Comparison of ENCODE assay signal across 15 cellular contexts in the genomic region with DNA sequence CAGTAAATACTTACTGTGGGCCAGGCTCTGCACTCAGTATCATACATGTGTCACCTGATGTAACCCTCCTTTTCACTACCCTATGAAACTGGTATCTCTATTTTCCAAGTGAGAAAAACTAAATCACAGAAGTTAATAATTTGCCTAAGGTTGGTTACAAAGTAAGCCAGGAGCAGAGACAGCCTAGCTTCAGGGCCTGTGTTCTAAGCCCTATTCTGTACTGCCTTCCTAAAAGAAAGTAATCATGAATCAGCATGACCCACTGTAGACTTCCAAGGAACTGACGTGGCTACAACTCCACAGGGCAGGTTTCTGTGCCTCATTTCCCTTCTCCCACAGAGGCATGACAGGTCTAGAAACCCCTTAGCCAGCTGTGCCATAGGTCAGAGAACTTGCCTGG. TPM values are rescaled to one million over a fixed set of nuclear protein-coding genes. Genes with fewer than 3 reads are reported as not detected.
DNase-seq lines count a peak whose midpoint lies in the region; ATAC-seq, FAIRE-seq and TF ChIP-seq lines count a peak whose summit lies in the region.
"Had no signal": no experiment of that assay in that cellular context is flagged by ENCODE, and none has a peak within 500 bp of the region (broad histone marks: within the 10 kb centered on the region; RNA-seq: fewer than 3 reads in every experiment).

No MANE protein-coding gene starts in this region.

- H3K79me2 ChIP-seq in astrocyte (ENCODE audit: insufficient read depth, low read length): peaks cover 25% of the 10 kb centered on the region

- peaks cover 18% of the 10 kb centered on the region for H4K20me1 ChIP-seq in astrocyte (ENCODE audit: insufficient read depth, low read length)

- H3K27me3 Mint-ChIP-seq in Calu3 (ENCODE audit: unreplicated experiment): no peaks in the 10 kb centered on the region
- H3K27me3 Mint-ChIP-seq in astrocyte (ENCODE audit: low read depth, unreplicated experiment): no peaks in the 10 kb centered on the region

- no peaks in the 10 kb centered on the region for H3K9me3 ChIP-seq in astrocyte (ENCODE audit: insufficient read depth, low read depth, low read length)
- H3K9me3 ChIP-seq in WERI-Rb-1 (ENCODE audit: severe bottlenecking): no peaks in the 10 kb centered on the region
- H3K9me3 ChIP-seq: ascending aorta, BLaER1, esophagus squamous epithelium, lower lobe of right lung, tibial nerve had no signal

- no peaks in the 10 kb centered on the region for H3K27me3 ChIP-seq in astrocyte (ENCODE audit: insufficient read depth, low read length)
- no peaks in the 10 kb centered on the region for H3K27me3 ChIP-seq in WERI-Rb-1 (ENCODE audit: insufficient read depth, low read depth, severe bottlenecking)
- H3K27me3 ChIP-seq: ascending aorta, BLaER1, esophagus squamous epithelium, tibial nerve had no signal

- intact Hi-C loops in Calu3 (cut with micrococcal nuclease; ENCODE audit: unreplicated experiment): loop anchor here (10.0 kb wide), 1 partner anchor 60 kb away; no protein-coding TSS in a partner anchor

- no peak overlapping the region for H2AFZ ChIP-seq in astrocyte (ENCODE audit: low read depth, low read length)

- peak overlapping the region; percentile 66 for H3K27ac Mint-ChIP-seq in Calu3 (ENCODE audit: unreplicated experiment)
- peak overlapping the region; percentile 69 for H3K27ac Mint-ChIP-seq in astrocyte (ENCODE audit: unreplicated experiment)

- peaks cover 8% of the 10 kb centered on the region for H3K4me1 ChIP-seq in astrocyte (ENCODE audit: insufficient read depth, low read length)
- H3K4me1 ChIP-seq: ascending aorta, BLaER1, esophagus squamous epithelium, lower lobe of right lung, tibial nerve had no signal

- H3K9ac ChIP-seq in astrocyte (ENCODE audit: low read length): peak overlapping the region; percentile 58
- H3K9ac ChIP-seq: BLaER1 had no signal

- BruUV-seq in Calu3 (replicated peaks; lab: Mats Ljungman, UMichigan): no TSS peak

- H3K36me3 Mint-ChIP-seq in Calu3 (ENCODE audit: insufficient read depth, unreplicated experiment) (peaks cover 62% of the 10 kb centered on the region), astrocyte (ENCODE audit: low read depth, unreplicated experiment) (peaks cover 19% of the 10 kb centered on the region)

- H3K36me3 ChIP-seq in astrocyte (ENCODE audit: insufficient read depth, low read length) (peaks cover 58% of the 10 kb centered on the region), WERI-Rb-1 (peaks cover 95% of the 10 kb centered on the region)

- CTCF ChIA-PET in Calu3 (lab: Charles Lee): no interaction called here

- in situ Hi-C loops in G401 (cut with HindIII; ENCODE audit: low sequenced_read_pairs): no loop called here

- H3K27ac ChIP-seq in astrocyte (ENCODE audit: low read depth, low read length) (peak overlapping the region; percentile 69), WERI-Rb-1 (no peak overlapping the region)
- H3K27ac ChIP-seq: ascending aorta, BLaER1, esophagus squamous epithelium, lower lobe of right lung, tibial nerve had no signal

- ATAC-seq in GM21825 (IDR thresholded peaks at IDR 0.05; ENCODE audit: unreplicated experiment): peak; percentile 60
- no peak for ATAC-seq in HG03025 (IDR thresholded peaks at IDR 0.05; ENCODE audit: low FRiP score, unreplicated experiment)
- ATAC-seq: lower lobe of right lung had no signal

- TF ChIP-seq CTCF in Calu3 (IDR thresholded peaks at IDR 0.05; ENCODE audit: unreplicated experiment): no peak
- no peak for TF ChIP-seq CTCF in astrocyte (IDR thresholded peaks at IDR 0.05; ENCODE audit: insufficient read depth, low read depth, low read length)
- no peak for TF ChIP-seq CTCF in WERI-Rb-1 (IDR thresholded peaks at IDR 0.05; ENCODE audit: low read depth, low read length)

- H3K4me3 Mint-ChIP-seq in Calu3 (ENCODE audit: low read depth, unreplicated experiment): no peak overlapping the region
- no peak overlapping the region for H3K4me3 Mint-ChIP-seq in astrocyte (ENCODE audit: unreplicated experiment)

- no peak for FAIRE-seq in astrocyte (lab: Jason Lieb, UNC)
- FAIRE-seq: H1 had no signal

- H3K4me1 Mint-ChIP-seq in Calu3 (ENCODE audit: low read depth, unreplicated experiment) (no peaks in the 10 kb centered on the region), astrocyte (ENCODE audit: low read depth, unreplicated experiment) (no peaks in the 10 kb centered on the region)

- H3K9me3 Mint-ChIP-seq in Calu3 (ENCODE audit: low read depth, unreplicated experiment) (no peaks in the 10 kb centered on the region), astrocyte (ENCODE audit: unreplicated experiment) (no peaks in the 10 kb centered on the region)

- H3K4me3 ChIP-seq in astrocyte (ENCODE audit: insufficient read depth, low read depth, low read length): no peak overlapping the region
- H3K4me3 ChIP-seq in WERI-Rb-1 (ENCODE audit: low read depth, low read length): no peak overlapping the region
- H3K4me3 ChIP-seq: ascending aorta, BLaER1, esophagus squamous epithelium, lower lobe of right lung, tibial nerve had no signal

- H3K4me2 ChIP-seq in astrocyte (ENCODE audit: low read length): no peak overlapping the region
- H3K4me2 ChIP-seq: BLaER1 had no signal

- DNase-seq in Calu3: no peak
- DNase-seq in astrocyte (ENCODE audit: low read depth): peak; percentile 38
- DNase-seq in kidney glomerular epithelial cell (lab: John Stamatoyannopoulos, UW): peak; percentile 88
- no peak for DNase-seq in NCI-H524 treated with DMSO at 0.1 percent for 48 hours (lab: John Stamatoyannopoulos, UW)
- no peak for DNase-seq in WERI-Rb-1
- DNase-seq in G401 (ENCODE audit: low spot score): no peak
- DNase-seq: esophagus squamous epithelium, lower lobe of right lung, NCI-H1436 had no signal

RNA-seq across cellular contexts. Expression of a gene that starts 14.3 kb away (rescaled TPM):
- 42.8 and 43.3 TPM in 2 replicates for total RNA-seq in Calu3 (2022)
- 19.9 and 28.0 TPM in 2 replicates for total RNA-seq in astrocyte
- total RNA-seq in G401 (2014; rRNA removed; shearing (Covaris generic)): 4.4 and 6.2 TPM in 2 replicates

RNA-seq across cellular contexts. Expression of a gene that starts 14.4 kb away (rescaled TPM):
- total RNA-seq in Calu3 (2022) (57.9 and 61.7 TPM in 2 replicates), astrocyte (27.5 and 28.4 TPM in 2 replicates)
- 19.4 and 47.4 TPM in 2 replicates for total RNA-seq in G401 (2014; rRNA removed; shearing (Covaris generic))

RNA-seq across cellular contexts. Expression of a gene that starts 26.7 kb away (rescaled TPM):
- total RNA-seq in Calu3 (2022): 32.1 and 36.9 TPM in 2 replicates
- total RNA-seq in astrocyte: 44.7 and 47.3 TPM in 2 replicates
- total RNA-seq in G401 (2014; rRNA removed; shearing (Covaris generic)): 35.6 and 48.6 TPM in 2 replicates

RNA-seq across cellular contexts. Expression of a gene that starts 26.8 kb away (rescaled TPM):
- total RNA-seq in Calu3 (2022) (42.4 and 50.6 TPM in 2 replicates), astrocyte (42.6 and 46.0 TPM in 2 replicates)
- 14.4 and 22.9 TPM in 2 replicates for total RNA-seq in G401 (2014; rRNA removed; shearing (Covaris generic))

RNA-seq across cellular contexts. Expression of a gene that starts 37.4 kb away (rescaled TPM):
- total RNA-seq in Calu3 (2022) (0.38 and 0.95 TPM in 2 replicates), astrocyte (0.86 and 0.89 TPM in 2 replicates)
- total RNA-seq in G401 (2014; rRNA removed; shearing (Covaris generic)): 1.2 and 1.3 TPM in 2 replicates

Comparison
In these comparisons a context has a peak if more than half of its experiments do, and no peak if none do; other contexts are left out.
1. DNase-seq: peak in astrocyte (single experiment) and kidney glomerular epithelial cell (single experiment); none in Calu3 (single experiment), NCI-H524 treated with DMSO at 0.1 percent for 48 hours (single experiment), WERI-Rb-1 (single experiment) and G401 (single experiment).